21 cellular contexts compared by ENCODE assay signal in the genomic region with DNA sequence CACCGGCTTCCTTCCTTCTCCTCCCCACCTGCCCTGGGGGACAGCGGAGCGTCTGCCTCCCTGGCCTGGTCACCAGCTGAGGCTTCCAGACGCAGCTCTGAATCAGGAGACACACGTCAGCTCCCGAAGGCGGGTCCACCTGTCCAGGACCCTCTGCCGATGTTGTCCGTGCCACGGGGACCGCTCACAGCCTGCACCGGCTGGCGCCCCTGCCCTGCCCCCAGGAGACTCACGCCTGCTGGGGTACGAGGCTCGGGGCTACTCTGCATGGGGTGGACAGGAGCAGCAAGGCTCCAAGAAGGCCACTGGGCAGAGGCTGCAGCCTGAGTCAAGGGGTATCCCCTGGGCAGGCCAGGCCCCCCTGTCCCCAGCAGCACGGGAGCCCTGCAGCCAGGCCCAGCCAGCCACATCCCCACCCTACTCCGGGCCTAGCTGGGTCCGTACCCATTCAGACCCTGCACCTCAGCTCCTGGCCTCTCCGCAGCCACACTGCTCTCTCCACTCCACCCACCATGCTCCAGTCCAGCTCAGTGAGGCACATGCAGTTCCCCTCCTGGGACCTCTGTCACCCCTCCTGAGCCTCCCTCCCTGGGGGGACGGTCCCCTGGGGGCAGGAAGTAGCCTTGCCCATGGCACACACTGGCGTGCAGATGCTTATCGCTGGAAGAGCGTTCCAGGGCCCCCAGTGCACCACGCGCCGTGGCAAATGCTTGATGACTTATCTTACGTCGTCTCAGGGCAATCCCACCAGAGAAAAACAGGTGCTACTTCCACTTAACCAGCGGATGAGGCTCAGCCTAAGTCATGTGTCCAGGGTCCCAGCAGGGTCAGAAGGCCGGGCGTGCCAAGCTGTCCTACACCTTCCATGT. TPM values are rescaled to one million over a fixed set of nuclear protein-coding genes. Genes with fewer than 3 reads are reported as not detected.
DNase-seq lines count a peak whose midpoint lies in the region; ATAC-seq, FAIRE-seq and TF ChIP-seq lines count a peak whose summit lies in the region.
"Had no signal": no experiment of that assay in that cellular context is flagged by ENCODE, and none has a peak within 500 bp of the region (broad histone marks: within the 10 kb centered on the region; RNA-seq: fewer than 3 reads in every experiment).

No MANE protein-coding gene starts in this region.

- H3K4me1 Mint-ChIP-seq in neural progenitor cell = peaks cover 12% of the 10 kb centered on the region
- H3K4me1 Mint-ChIP-seq: nephron progenitor cell had no signal

- no peaks in the 10 kb centered on the region for H3K9me3 Mint-ChIP-seq in neural progenitor cell
- H3K9me3 Mint-ChIP-seq: activated T-helper 1 cell treated with anti-CD3 and anti-CD28 coated beads, Interleukin-12 subunit alpha, Interleukin-12 subunit beta, Interleukin-2, Interleukin-4 antibody, amounts not matched to agents 30 ng/mL and 10 ng/mL and 1 ng/mL, durations not matched to agents 14 hours and 24 hours and 36 hours; nephron progenitor cell had no signal

- no peaks in the 10 kb centered on the region for H3K79me2 ChIP-seq in Loucy (ENCODE audit: insufficient read depth, low read length)
- H3K79me2 ChIP-seq in GM12878 (ENCODE audit: control insufficient read depth, insufficient read depth, low read length) = no peaks in the 10 kb centered on the region
- no peaks in the 10 kb centered on the region for H3K79me2 ChIP-seq in neural progenitor cell (ENCODE audit: low read depth)

- DNase-seq in activated CD4-positive, CD25-positive, alpha-beta regulatory T cell (lab: John Stamatoyannopoulos, UW) = no peak
- DNase-seq in GM12878 (ENCODE audit: low read depth, low spot score) = no peak
- peak; percentile 2 for DNase-seq in neural progenitor cell (ENCODE audit: low spot score)
- no peak for DNase-seq in lower leg skin (ENCODE audit: low spot score in 2 of 2)
- no peak for DNase-seq in NCI-H187 (lab: John Stamatoyannopoulos, UW)
- DNase-seq: activated CD4-positive, alpha-beta T cell treated with anti-CD3 and anti-CD28 coated beads for 1 hour; esophagus squamous epithelium; heart right ventricle; NCI-H1048; NCI-H446 treated with DMSO at 0.1 percent for 48 hours; nephron progenitor cell; right lobe of liver; stimulated activated CD4-positive, alpha-beta T cell treated with anti-CD3 and anti-CD28 coated beads, Interleukin-2, amount 100 ng/mL, for 48 hours; upper lobe of right lung had no signal

- no peaks in the 10 kb centered on the region for H3F3A ChIP-seq in Loucy (ENCODE audit: low read depth)
- H3F3A ChIP-seq in neural progenitor cell (ENCODE audit: low read depth) = peaks cover 28% of the 10 kb centered on the region

- peak overlapping the region; percentile 29 for H3K4me2 ChIP-seq in Loucy (ENCODE audit: low read depth, low read length, poor library complexity, severe bottlenecking)
- no peak overlapping the region for H3K4me2 ChIP-seq in GM12878 (ENCODE audit: control insufficient read depth, insufficient read depth)
- no peak overlapping the region for H3K4me2 ChIP-seq in neural progenitor cell

- H3K4me3 Mint-ChIP-seq in neural progenitor cell = peak overlapping the region; percentile 5
- H3K4me3 Mint-ChIP-seq: activated T-helper 1 cell treated with anti-CD3 and anti-CD28 coated beads, Interleukin-12 subunit alpha, Interleukin-12 subunit beta, Interleukin-2, Interleukin-4 antibody, amounts not matched to agents 30 ng/mL and 10 ng/mL and 1 ng/mL, durations not matched to agents 14 hours and 24 hours and 36 hours; nephron progenitor cell had no signal

- H3K27me3 ChIP-seq in Loucy (ENCODE audit: insufficient read depth, low read length, poor library complexity, severe bottlenecking) (no peaks in the 10 kb centered on the region), GM12878 (replicated peaks in 1 of 2; ENCODE audit: control insufficient read depth in 2 of 2, insufficient read depth in 2 of 2, low read length in 1 of 2) (no peaks in the 10 kb centered on the region; a peak in 1 of 4 replicates), neural progenitor cell (no peaks in the 10 kb centered on the region)
- H3K27me3 ChIP-seq: right lobe of liver had no signal

- in situ Hi-C loops in GM12878 (cut with MboI) = no loop called here

- TF ChIP-seq RAD21 in GM12878 (IDR thresholded peaks at IDR 0.05; ENCODE audit: insufficient read depth, low read depth, low read length) = no peak

- TF ChIP-seq POLR2A in GM12878 (IDR thresholded peaks at IDR 0.05; ENCODE audit: low read depth, low read length) = no peak
- no peak for TF ChIP-seq POLR2A in lower leg skin (IDR thresholded peaks at IDR 0.05)

- TF ChIP-seq CTCF in Loucy (conservative IDR thresholded peaks at IDR 0.05; ENCODE audit: low read length) (no peak), GM12878 (IDR thresholded peaks at IDR 0.05 in 2 of 3, conservative IDR thresholded peaks at IDR 0.05 in 1 of 3; ENCODE audit: control insufficient read depth in 2 of 3, extremely low read depth in 1 of 3, insufficient read depth in 1 of 3, low read depth in 3 of 3, low read length in 3 of 3) (no peak), neural progenitor cell (IDR thresholded peaks at IDR 0.05) (no peak), lower leg skin (IDR thresholded peaks at IDR 0.05) (no peak)

- no peaks in the 10 kb centered on the region for H4K20me1 ChIP-seq in Loucy (ENCODE audit: insufficient read depth, low read length, poor library complexity, severe bottlenecking)
- H4K20me1 ChIP-seq in GM12878 (ENCODE audit: control insufficient read depth, insufficient read depth) = no peaks in the 10 kb centered on the region
- no peaks in the 10 kb centered on the region for H4K20me1 ChIP-seq in neural progenitor cell (ENCODE audit: low read depth)

- H3K27ac Mint-ChIP-seq in neural progenitor cell = peak overlapping the region; percentile 55
- H3K27ac Mint-ChIP-seq: activated T-helper 1 cell treated with anti-CD3 and anti-CD28 coated beads, Interleukin-12 subunit alpha, Interleukin-12 subunit beta, Interleukin-2, Interleukin-4 antibody, amounts not matched to agents 30 ng/mL and 10 ng/mL and 1 ng/mL, durations not matched to agents 14 hours and 24 hours and 36 hours; nephron progenitor cell had no signal

- CTCF ChIA-PET in GM12878 (lab: Yijun Ruan, JAX) = no interaction called here

- H3K9me2 ChIP-seq in Loucy (replicated peaks; ENCODE audit: low read depth, low read length) = no peaks in the 10 kb centered on the region

- no peak overlapping the region for H3K27ac ChIP-seq in GM12878 (ENCODE audit: control insufficient read depth, insufficient read depth)
- no peak overlapping the region for H3K27ac ChIP-seq in neural progenitor cell
- H3K27ac ChIP-seq: esophagus squamous epithelium, heart right ventricle, right lobe of liver, upper lobe of right lung had no signal

- RAD21 ChIA-PET in GM12878 (lab: Charles Lee; ENCODE audit: unreplicated experiment) = no interaction called here

- FAIRE-seq in GM12878 (lab: Jason Lieb, UNC) = no peak
- FAIRE-seq: HTR-8/SVneo had no signal

- no peaks in the 10 kb centered on the region for H3K36me3 Mint-ChIP-seq in neural progenitor cell

- intact Hi-C loops in GM12878 (cut with micrococcal nuclease; ENCODE audit: unreplicated experiment) = no loop called here
- intact Hi-C loops in lower leg skin (cut with DNase I; ENCODE audit: low total_unique reads) = no loop called here

- ATAC-seq in activated CD4-positive, CD25-positive, alpha-beta regulatory T cell treated with anti-CD3 and anti-CD28 coated beads, Interleukin-2, amount 50 U/mL, for 24 hours = peak; percentile 19 to 40
- peak; percentile 36 for ATAC-seq in GM12878
- ATAC-seq in GM19324 (IDR thresholded peaks at IDR 0.05; ENCODE audit: low FRiP score, unreplicated experiment) = no peak
- ATAC-seq: upper lobe of right lung had no signal

- H3K27me3 Mint-ChIP-seq in neural progenitor cell (ENCODE audit: insufficient read depth, low read depth) = peaks cover 6% of the 10 kb centered on the region

- H3K9ac ChIP-seq in Loucy (ENCODE audit: low read depth, low read length, poor library complexity, severe bottlenecking) = no peak overlapping the region
- no peak overlapping the region for H3K9ac ChIP-seq in GM12878 (ENCODE audit: control insufficient read depth, insufficient read depth, low read length)
- H3K9ac ChIP-seq in neural progenitor cell = no peak overlapping the region

- POLR2A ChIA-PET in GM12878 (lab: Charles Lee) = no interaction called here

- no TSS peak for BruUV-seq in GM12878 (replicated peaks; lab: Mats Ljungman, UMichigan)

- SMC1A ChIA-PET in GM12878 (lab: Charles Lee; ENCODE audit: uncharacterized antibody, unreplicated experiment) = no interaction called here

- no peak for TF ChIP-seq EP300 in GM12878 (IDR thresholded peaks at IDR 0.05; ENCODE audit: borderline replicate concordance in 1 of 2, control insufficient read depth in 1 of 2, low read depth in 2 of 2, low read length in 2 of 2)

- 34% methylated on average over 32 of the region's 32 CpGs for WGBS in GM12878 (ENCODE audit: insufficient coverage, insufficient replicate concordance, low lambda C conversion rate, missing lambda C conversion rate)
- WGBS in lower leg skin, 2 donors = 46 to 54% methylated on average over 26 to 27 of the region's 32 CpGs

- H3K4me1 ChIP-seq in Loucy (ENCODE audit: insufficient read depth, low read length, poor library complexity, severe bottlenecking) (peaks cover 14% of the 10 kb centered on the region), GM12878 (ENCODE audit: control insufficient read depth, insufficient read depth, low read length) (peaks cover 3% of the 10 kb centered on the region), neural progenitor cell (no peaks in the 10 kb centered on the region)
- H3K4me1 ChIP-seq: right lobe of liver, upper lobe of right lung had no signal

- H3K36me3 ChIP-seq in Loucy (ENCODE audit: insufficient read depth, low read length) = no peaks in the 10 kb centered on the region
- no peaks in the 10 kb centered on the region for H3K36me3 ChIP-seq in GM12878 (ENCODE audit: control insufficient read depth in 2 of 2, insufficient read depth in 2 of 2, low read length in 1 of 2)
- no peaks in the 10 kb centered on the region for H3K36me3 ChIP-seq in neural progenitor cell
- H3K36me3 ChIP-seq: esophagus squamous epithelium, heart right ventricle, right lobe of liver, upper lobe of right lung had no signal

- H2AFZ ChIP-seq in Loucy (ENCODE audit: low read length) (no peak overlapping the region), GM12878 (ENCODE audit: control insufficient read depth, low read depth, low read length) (no peak overlapping the region), neural progenitor cell (replicated peaks) (no peak overlapping the region)

- H3K4me3 ChIP-seq in Loucy (ENCODE audit: low read length, poor library complexity, severe bottlenecking) (no peak overlapping the region), GM12878 (no peak overlapping the region), neural progenitor cell (no peak overlapping the region), lower leg skin (ENCODE audit: low read depth, poor library complexity, severe bottlenecking) (no peak overlapping the region)
- H3K4me3 ChIP-seq: esophagus squamous epithelium, heart right ventricle, right lobe of liver, upper lobe of right lung had no signal

- H3K9me3 ChIP-seq in Loucy (ENCODE audit: insufficient read depth, low read depth, low read length) = no peaks in the 10 kb centered on the region
- no peaks in the 10 kb centered on the region for H3K9me3 ChIP-seq in GM12878 (replicated peaks; ENCODE audit: control insufficient read depth, insufficient read depth, low read length)
- H3K9me3 ChIP-seq in neural progenitor cell (ENCODE audit: low read depth) = no peaks in the 10 kb centered on the region
- H3K9me3 ChIP-seq: esophagus squamous epithelium, heart right ventricle, right lobe of liver, upper lobe of right lung had no signal

RNA-seq across cellular contexts. Expression of gene CCDC187, which starts 2.2 kb away (rescaled TPM):
- 0.13 TPM in 1 of 2 replicates, not detected in the other for total RNA-seq in GM12878 (2013; cell fraction: nucleolus; rRNA removed)
- 0.11 and 0.23 TPM in 2 replicates for total RNA-seq in GM12878 (2014; rRNA removed)
- not detected in 2 replicates for total RNA-seq in GM12878 (2014; rRNA removed; fragmentation: Illumina TruSeq; extraction: Trizol)
- 0.08 TPM in 1 of 2 replicates, not detected in the other for total RNA-seq in GM12878 (2021)
- polyA plus RNA-seq in GM12878 (2011; ENCODE audit: low read depth) = not detected
- polyA plus RNA-seq in GM12878 (2011; rRNA removed) = 0.01 and 0.04 TPM in 2 replicates
- 0.02 and 0.04 TPM in 2 replicates for polyA plus RNA-seq in GM12878 (2011; cell fraction: cytosol; rRNA removed)
- 0.29 and 0.49 TPM in 2 replicates for polyA plus RNA-seq in GM12878 (2011; cell fraction: nucleus; rRNA removed)
- 0.01 TPM in 1 of 2 replicates, not detected in the other for polyA plus RNA-seq in GM12878 (2012)
- polyA plus RNA-seq in GM12878 (2014; fragmentation: Illumina TruSeq; extraction: Trizol) = not detected in 2 replicates
- not detected for polyA plus RNA-seq in GM12878 (2014; fragmentation: Nextera tagmentation; extraction: Ambion mirVana)
- polyA plus RNA-seq in GM12878 (2014; rRNA removed) = not detected in 2 replicates
- under 1 TPM in 1 of 2 experiments, not detected in 1; 0.04 TPM for polyA plus RNA-seq in GM12878 (2016; fragmentation: Nextera tagmentation; extraction: Ambion mirVana)
- 0.26 TPM in 1 of 2 replicates, not detected in the other for polyA minus RNA-seq in GM12878 (2011; rRNA and poly(A)+ RNA removed)
- polyA minus RNA-seq in GM12878 (2011; cell fraction: cytosol; rRNA and poly(A)+ RNA removed) = not detected in 2 replicates
- polyA minus RNA-seq in GM12878 (2011; cell fraction: nucleus; rRNA and poly(A)+ RNA removed) = 0.24 and 0.38 TPM in 2 replicates
- total RNA-seq in neural progenitor cell (ENCODE audit: low replicate concordance) = 0.09 TPM in 1 of 2 replicates, not detected in the other
- total RNA-seq in lower leg skin = 1 to 10 TPM in 1 of 4 donors, not detected in 3; 1.1 TPM
- total RNA-seq: activated T-helper 1 cell treated with anti-CD3 and anti-CD28 coated beads, Interleukin-12 subunit alpha, Interleukin-12 subunit beta, Interleukin-2, Interleukin-4 antibody, amounts not matched to agents 30 ng/mL and 10 ng/mL and 1 ng/mL, durations not matched to agents 14 hours and 24 hours and 36 hours; dermis microvascular lymphatic vessel endothelial cell; esophagus squamous epithelium; OCI-LY7 had no signal

RNA-seq across cellular contexts. Expression of gene GPSM1, which starts 21.3 kb away (rescaled TPM):
- 0.98 and 1.7 TPM in 2 replicates for total RNA-seq in GM12878 (2013; cell fraction: nucleolus; rRNA removed)
- total RNA-seq in GM12878 (2014; rRNA removed) (not detected in 2 replicates), GM12878 (2014; rRNA removed; fragmentation: Illumina TruSeq; extraction: Trizol) (not detected in 2 replicates), GM12878 (2021) (0.10 TPM in 1 of 2 replicates, not detected in the other), neural progenitor cell (ENCODE audit: low replicate concordance) (6.2 and 39.7 TPM in 2 replicates), lower leg skin (10 to 100 TPM; 21.0 to 37.1 (median 28.1) TPM)
- polyA plus RNA-seq in GM12878 (2011; ENCODE audit: low read depth) = not detected
- polyA plus RNA-seq in GM12878 (2011; rRNA removed) (0.04 and 0.10 TPM in 2 replicates), GM12878 (2014; fragmentation: Illumina TruSeq; extraction: Trizol) (not detected in 2 replicates), GM12878 (2014; fragmentation: Nextera tagmentation; extraction: Ambion mirVana) (not detected), GM12878 (2014; rRNA removed) (0.04 TPM in 2 replicates), GM12878 (2016; fragmentation: Nextera tagmentation; extraction: Ambion mirVana) (not detected)
- polyA plus RNA-seq in GM12878 (2011; cell fraction: cytosol; rRNA removed) = 0.12 and 0.15 TPM in 2 replicates
- polyA plus RNA-seq in GM12878 (2011; cell fraction: nucleus; rRNA removed) = 0.61 and 1.2 TPM in 2 replicates
- 0.14 and 0.19 TPM in 2 replicates for polyA plus RNA-seq in GM12878 (2012)
- polyA minus RNA-seq in GM12878 (2011; rRNA and poly(A)+ RNA removed) = 0.10 TPM in 1 of 2 replicates, not detected in the other
- 0.67 TPM in 1 of 2 replicates, not detected in the other for polyA minus RNA-seq in GM12878 (2011; cell fraction: cytosol; rRNA and poly(A)+ RNA removed)
- 0.29 and 0.48 TPM in 2 replicates for polyA minus RNA-seq in GM12878 (2011; cell fraction: nucleus; rRNA and poly(A)+ RNA removed)
- total RNA-seq: OCI-LY7 had no signal

RNA-seq across cellular contexts. Expression of gene DNLZ, which starts 57.5 kb away (rescaled TPM):
- 3.0 and 4.6 TPM in 2 replicates for total RNA-seq in GM12878 (2013; cell fraction: nucleolus; rRNA removed)
- total RNA-seq in GM12878 (2014; rRNA removed) (18.1 and 29.7 TPM in 2 replicates), GM12878 (2014; rRNA removed; fragmentation: Illumina TruSeq; extraction: Trizol) (4.6 and 4.8 TPM in 2 replicates), GM12878 (2021) (23.5 and 26.1 TPM in 2 replicates), neural progenitor cell (ENCODE audit: low replicate concordance) (3.4 and 15.8 TPM in 2 replicates), lower leg skin (10 to 100 TPM; 30.9 to 64.6 (median 44.1) TPM)
- polyA plus RNA-seq in GM12878 (2011; ENCODE audit: low read depth) = 3.2 TPM
- polyA plus RNA-seq in GM12878 (2011; rRNA removed) (1.2 and 3.8 TPM in 2 replicates), GM12878 (2014; fragmentation: Illumina TruSeq; extraction: Trizol) (0.66 TPM in 1 of 2 replicates, not detected in the other), GM12878 (2014; fragmentation: Nextera tagmentation; extraction: Ambion mirVana) (1 to 10 TPM in 1 of 2 experiments, not detected in 1; 1.5 TPM), GM12878 (2014; rRNA removed) (23.8 and 26.3 TPM in 2 replicates), GM12878 (2016; fragmentation: Nextera tagmentation; extraction: Ambion mirVana) (10 to 100 TPM; 14.7 to 25.8 TPM)
- 5.9 and 8.6 TPM in 2 replicates for polyA plus RNA-seq in GM12878 (2011; cell fraction: cytosol; rRNA removed)
- 6.3 and 9.4 TPM in 2 replicates for polyA plus RNA-seq in GM12878 (2011; cell fraction: nucleus; rRNA removed)
- 7.6 and 11.2 TPM in 2 replicates for polyA plus RNA-seq in GM12878 (2012)
- 0.29 and 0.82 TPM in 2 replicates for polyA minus RNA-seq in GM12878 (2011; rRNA and poly(A)+ RNA removed)
- polyA minus RNA-seq in GM12878 (2011; cell fraction: cytosol; rRNA and poly(A)+ RNA removed) = 1.2 and 3.7 TPM in 2 replicates
- polyA minus RNA-seq in GM12878 (2011; cell fraction: nucleus; rRNA and poly(A)+ RNA removed) = 3.3 and 7.7 TPM in 2 replicates
